Comparison of ENCODE assay signal across 8 cellular contexts in the genomic region with DNA sequence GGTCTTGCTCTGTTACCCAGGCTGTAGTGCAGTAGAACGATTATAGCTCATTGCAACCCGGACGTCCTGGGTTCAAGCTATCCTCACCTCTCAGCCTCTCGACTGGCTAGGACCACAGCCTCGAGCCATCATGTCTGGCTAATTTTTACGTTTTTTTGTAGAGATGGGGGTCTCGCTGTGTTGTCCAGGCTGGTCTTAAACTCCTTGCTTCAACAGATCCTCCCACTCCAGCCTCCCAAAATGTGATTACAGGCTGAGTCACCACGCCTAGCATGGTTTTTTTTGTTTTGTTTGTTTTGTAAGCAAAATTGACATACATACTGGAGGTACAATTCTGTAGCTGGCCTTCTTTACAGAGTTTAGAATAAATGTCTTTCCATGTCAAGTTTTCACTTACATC. TPM values are rescaled to one million over a fixed set of nuclear protein-coding genes. Genes with fewer than 3 reads are reported as not detected.
A peak's percentile ranks its signal among the peaks of the same experiment; 100 is the strongest.
DNase-seq lines count a peak whose midpoint lies in the region; ATAC-seq, FAIRE-seq and TF ChIP-seq lines count a peak whose summit lies in the region.

No MANE protein-coding gene starts in this region.

- H3K27me3 ChIP-seq in endothelial cell of umbilical vein (ENCODE audit: control insufficient read depth in 2 of 2, insufficient read depth in 2 of 2, low read length in 2 of 2) (no peaks in the 10 kb centered on the region), parathyroid adenoma (ENCODE audit: control insufficient read depth, insufficient read depth, low read length) (no peaks in the 10 kb centered on the region)

- intact Hi-C loops in OCI-LY7 (cut with micrococcal nuclease; ENCODE audit: unreplicated experiment) (no loop called here), endothelial cell of umbilical vein (cut with micrococcal nuclease) (no loop called here)

- no peak for FAIRE-seq in endothelial cell of umbilical vein (lab: Jason Lieb, UNC)

- no peak overlapping the region for H3K27ac ChIP-seq in OCI-LY7 (ENCODE audit: low read depth, low read length, poor library complexity, severe bottlenecking)
- no peak overlapping the region for H3K27ac ChIP-seq in endothelial cell of umbilical vein (ENCODE audit: insufficient read depth, low read depth, low read length)
- H3K27ac ChIP-seq in parathyroid adenoma = no peak overlapping the region

- dilution Hi-C loops in endothelial cell of umbilical vein (cut with MboI; ENCODE audit: extremely low pct_ligation_motif_present, low sequenced_read_pairs) = no loop called here

- H3K9ac ChIP-seq in endothelial cell of umbilical vein (replicated peaks; ENCODE audit: extremely low read depth, insufficient read depth, low read length) (no peak overlapping the region), parathyroid adenoma (no peak overlapping the region)

- no peaks in the 10 kb centered on the region for H3K9me2 ChIP-seq in OCI-LY7 (ENCODE audit: insufficient read depth, low read length)

- peaks cover 34% of the 10 kb centered on the region for H3K79me2 ChIP-seq in OCI-LY7 (ENCODE audit: insufficient read depth, low read depth, low read length)
- H3K79me2 ChIP-seq in endothelial cell of umbilical vein (ENCODE audit: control insufficient read depth, insufficient read depth, low read length) = peaks cover 19% of the 10 kb centered on the region
- H3K79me2 ChIP-seq in parathyroid adenoma = no peaks in the 10 kb centered on the region

- POLR2A ChIA-PET in OCI-LY7 (lab: Charles Lee) = interaction anchor here (0.7 to 3.3 kb wide), 13 partner anchors 9 to 201 kb away, joined by 3 to 29 read pairs (median 4); partner anchors contain the start of gene RBM15
- POLR2A ChIA-PET in endothelial cell of umbilical vein (lab: Charles Lee) = interaction anchor here (1.2 kb wide), 2 partner anchors 70 to 88 kb away, joined by 3 read pairs; no protein-coding TSS in a partner anchor

- ATAC-seq in HG02870 (IDR thresholded peaks at IDR 0.05; ENCODE audit: unreplicated experiment) = no peak

- H4K20me1 ChIP-seq in OCI-LY7 (ENCODE audit: insufficient read depth, low read length) (no peaks in the 10 kb centered on the region), endothelial cell of umbilical vein (replicated peaks; ENCODE audit: control insufficient read depth, extremely low read depth, insufficient read depth, low read length) (no peaks in the 10 kb centered on the region)

- H3K4me3 ChIP-seq in GM12864 (ENCODE audit: low read depth, low read length) (peak overlapping the region; percentile 71; the same call in 1 of the 2 replicates), OCI-LY7 (ENCODE audit: low read depth, low read length, poor library complexity, severe bottlenecking) (peak overlapping the region; percentile 80), endothelial cell of umbilical vein (replicated peaks in 1 of 3; ENCODE audit: insufficient read depth in 1 of 3, low read depth in 1 of 3, low read length in 3 of 3) (no peak overlapping the region), parathyroid adenoma (ENCODE audit: low read depth, low read length) (peak overlapping the region; percentile 97)

- H3K36me3 ChIP-seq in OCI-LY7 (ENCODE audit: insufficient read depth, low read length) = peaks cover 26% of the 10 kb centered on the region
- peaks cover 5 to 6% of the 10 kb centered on the region in 2 experiments for H3K36me3 ChIP-seq in endothelial cell of umbilical vein (ENCODE audit: control insufficient read depth in 2 of 2, extremely low read depth in 1 of 2, insufficient read depth in 2 of 2, low read length in 2 of 2)
- H3K36me3 ChIP-seq in parathyroid adenoma (ENCODE audit: control insufficient read depth, insufficient read depth, low read length) = no peaks in the 10 kb centered on the region

- no peak for TF ChIP-seq CTCF in GM12864 (IDR thresholded peaks at IDR 0.05; ENCODE audit: low read depth, low read length, missing control alignments)
- no peak for TF ChIP-seq CTCF in OCI-LY7 (conservative IDR thresholded peaks at IDR 0.05; ENCODE audit: low read length)
- no peak for TF ChIP-seq CTCF in endothelial cell of umbilical vein (IDR thresholded peaks at IDR 0.05; ENCODE audit: extremely low read depth in 1 of 2, insufficient read depth in 1 of 2, low read depth in 1 of 2, low read length in 2 of 2)
- no peak for TF ChIP-seq CTCF in parathyroid adenoma (IDR thresholded peaks at IDR 0.05)

- peak overlapping the region; percentile 85; the same call in 1 of the 2 replicates for H2AFZ ChIP-seq in OCI-LY7 (ENCODE audit: low read length)
- H2AFZ ChIP-seq in endothelial cell of umbilical vein (ENCODE audit: low read depth, low read length) = no peak overlapping the region
- no peak overlapping the region for H2AFZ ChIP-seq in parathyroid adenoma

- TF ChIP-seq POLR2A in endothelial cell of umbilical vein (IDR thresholded peaks at IDR 0.05; ENCODE audit: low read depth, low read length) = no peak

- DNase-seq in GM12864 (ENCODE audit: low read depth) (no peak), OCI-LY7 (ENCODE audit: low spot score) (no peak), endothelial cell of umbilical vein (ENCODE audit: low read depth, low spot score) (no peak), GDM1 (lab: John Stamatoyannopoulos, UW) (no peak), amygdala (lab: John Stamatoyannopoulos, UW) (no peak)
- no peak for DNase-seq in stimulated activated CD8-positive, alpha-beta memory T cell treated with anti-CD3 and anti-CD28 coated beads, Interleukin-4, amount 100 ng/mL, for 48 hours

- peak overlapping the region; percentile 77 for H3K4me2 ChIP-seq in OCI-LY7 (ENCODE audit: low read length)
- H3K4me2 ChIP-seq in endothelial cell of umbilical vein (ENCODE audit: insufficient read depth, low read length) = peak overlapping the region; percentile 92
- H3K4me2 ChIP-seq in parathyroid adenoma (ENCODE audit: low read length) = peak overlapping the region; percentile 95

- H3K9me3 ChIP-seq in OCI-LY7 (ENCODE audit: low read length) = no peaks in the 10 kb centered on the region
- no peaks in the 10 kb centered on the region for H3K9me3 ChIP-seq in endothelial cell of umbilical vein (replicated peaks; ENCODE audit: control insufficient read depth, insufficient read depth, low read length)
- H3K9me3 ChIP-seq in parathyroid adenoma (ENCODE audit: control insufficient read depth, low read length) = no peaks in the 10 kb centered on the region

- H3K4me1 ChIP-seq in OCI-LY7 (ENCODE audit: insufficient read depth, low read length, poor library complexity, severe bottlenecking) = peaks cover 32% of the 10 kb centered on the region
- H3K4me1 ChIP-seq in endothelial cell of umbilical vein (ENCODE audit: control insufficient read depth, extremely low read depth, insufficient read depth, low read length) = peaks cover 9% of the 10 kb centered on the region
- no peaks in the 10 kb centered on the region for H3K4me1 ChIP-seq in parathyroid adenoma

- no TSS peak for BruUV-seq in OCI-LY7 (replicated peaks; lab: Mats Ljungman, UMichigan)
- no TSS peak for BruUV-seq in endothelial cell of umbilical vein (replicated peaks; lab: Mats Ljungman, UMichigan)

- CTCF ChIA-PET in OCI-LY7 (lab: Charles Lee; ENCODE audit: unreplicated experiment) (interaction anchor here (0.9 to 1.4 kb wide), 2 partner anchors 70 to 206 kb away, joined by 3 to 6 read pairs; partner anchors contain the start of gene RBM15), endothelial cell of umbilical vein (lab: Charles Lee) (interaction anchor here (0.7 to 5.6 kb wide), 7 partner anchors 15 to 201 kb away, joined by 3 to 120 read pairs (median 7); partner anchors contain the start of gene RBM15)

- H3K9me1 ChIP-seq in endothelial cell of umbilical vein (replicated peaks; ENCODE audit: control insufficient read depth, extremely low read depth, insufficient read depth, low read length) = no peaks in the 10 kb centered on the region

TF ChIP-seq in endothelial cell of umbilical vein, 7 proteins besides CTCF, POLR2A, EP300 and RAD21 (continues in another document):
- TF ChIP-seq JUN (IDR thresholded peaks at IDR 0.05; ENCODE audit: borderline replicate concordance, insufficient read depth, insufficient read length, low read depth) (no peak), FOS (IDR thresholded peaks at IDR 0.05; ENCODE audit: borderline replicate concordance, insufficient read depth, low read length) (no peak), MYC (IDR thresholded peaks at IDR 0.05; ENCODE audit: low read depth, low read length) (no peak)

RNA-seq across cellular contexts. Expression of gene LAMTOR5, which starts 1.0 kb away (rescaled TPM):
- 109 and 111 TPM in 2 replicates for total RNA-seq in OCI-LY7 (2014; rRNA removed; shearing (Covaris generic))
- total RNA-seq in OCI-LY7 (2022) = 104 and 123 TPM in 2 replicates
- total RNA-seq in endothelial cell of umbilical vein = 137 and 150 TPM in 2 replicates
- polyA plus RNA-seq in endothelial cell of umbilical vein = 484 and 503 TPM in 2 replicates
- polyA plus RNA-seq in endothelial cell of umbilical vein (2011; cell fraction: cytosol; rRNA removed) = 372 and 407 TPM in 2 replicates
- polyA plus RNA-seq in endothelial cell of umbilical vein (2011; cell fraction: nucleus; rRNA removed) = 109 and 119 TPM in 2 replicates
- 225 and 259 TPM in 2 replicates for polyA plus RNA-seq in endothelial cell of umbilical vein (2012)
- 145 and 179 TPM in 2 replicates for polyA minus RNA-seq in endothelial cell of umbilical vein
- 41.3 TPM for polyA minus RNA-seq in endothelial cell of umbilical vein (2011; cell fraction: cytosol; rRNA and poly(A)+ RNA removed)
- 23.7 and 25.8 TPM in 2 replicates for polyA minus RNA-seq in endothelial cell of umbilical vein (2011; cell fraction: nucleus; rRNA and poly(A)+ RNA removed)

RNA-seq across cellular contexts. Expression of gene SLC16A4, which starts 17.7 kb away (rescaled TPM):
- 0.22 TPM in 1 of 2 replicates, not detected in the other for total RNA-seq in OCI-LY7 (2014; rRNA removed; shearing (Covaris generic))
- total RNA-seq in OCI-LY7 (2022) (0.15 and 0.38 TPM in 2 replicates), endothelial cell of umbilical vein (2.1 and 2.8 TPM in 2 replicates)
- polyA plus RNA-seq in endothelial cell of umbilical vein = 6.3 and 7.2 TPM in 2 replicates
- 3.4 and 3.9 TPM in 2 replicates for polyA plus RNA-seq in endothelial cell of umbilical vein (2011; cell fraction: cytosol; rRNA removed)
- 2.3 and 2.7 TPM in 2 replicates for polyA plus RNA-seq in endothelial cell of umbilical vein (2011; cell fraction: nucleus; rRNA removed)
- polyA plus RNA-seq in endothelial cell of umbilical vein (2012) = 3.0 and 6.4 TPM in 2 replicates
- 13.8 and 15.8 TPM in 2 replicates for polyA minus RNA-seq in endothelial cell of umbilical vein
- polyA minus RNA-seq in endothelial cell of umbilical vein (2011; cell fraction: cytosol; rRNA and poly(A)+ RNA removed) = not detected
- 2.0 and 4.2 TPM in 2 replicates for polyA minus RNA-seq in endothelial cell of umbilical vein (2011; cell fraction: nucleus; rRNA and poly(A)+ RNA removed)

RNA-seq across cellular contexts. Expression of gene PROK1, which starts 42.5 kb away (rescaled TPM):
- total RNA-seq in OCI-LY7 (2014; rRNA removed; shearing (Covaris generic)) = not detected in 2 replicates
- total RNA-seq in OCI-LY7 (2022) (not detected in 2 replicates), endothelial cell of umbilical vein (not detected in 2 replicates)
- polyA plus RNA-seq in endothelial cell of umbilical vein = not detected in 2 replicates
- not detected in 2 replicates for polyA plus RNA-seq in endothelial cell of umbilical vein (2011; cell fraction: cytosol; rRNA removed)
- not detected in 2 replicates for polyA plus RNA-seq in endothelial cell of umbilical vein (2011; cell fraction: nucleus; rRNA removed)
- not detected in 2 replicates for polyA plus RNA-seq in endothelial cell of umbilical vein (2012)
- not detected in 2 replicates for polyA minus RNA-seq in endothelial cell of umbilical vein
- polyA minus RNA-seq in endothelial cell of umbilical vein (2011; cell fraction: cytosol; rRNA and poly(A)+ RNA removed) = not detected
- not detected in 2 replicates for polyA minus RNA-seq in endothelial cell of umbilical vein (2011; cell fraction: nucleus; rRNA and poly(A)+ RNA removed)

Comparison
In these comparisons a context has a peak if more than half of its experiments do, and no peak if none do; other contexts are left out.
1. H3K4me3 ChIP-seq: peak in GM12864 (single experiment), OCI-LY7 (single experiment) and parathyroid adenoma (single experiment); none in endothelial cell of umbilical vein (0 of 3).
2. Peak in every context shown above with its lines, with median percentiles within 50 percentile points of each other: H3K4me2 ChIP-seq.